Comparison of ENCODE assay signal across 20 cellular contexts in genomic region chr4:13983189-13983790, GRCh38.
"Had no signal": no experiment of that assay in that cellular context is flagged by ENCODE, and none has a peak within 500 bp of the region (broad histone marks: within the 10 kb centered on the region; RNA-seq: fewer than 3 reads in every experiment).

No MANE protein-coding gene starts in this region.

- H3K4me3 ChIP-seq: adrenal gland, ascending aorta, left ventricle myocardium inferior, testis, vagina had no signal

- H3K27me3 ChIP-seq: adrenal gland, ascending aorta, testis, vagina had no signal

- ATAC-seq: effector memory CD8-positive, alpha-beta T cell; esophagus mucosa; sciatic nerve; WTC11 had no signal

- H3K27ac ChIP-seq: adrenal gland, ascending aorta, left ventricle myocardium inferior, vagina had no signal

- H3K4me1 ChIP-seq: vagina had no signal

- DNase-seq: activated naive CD4-positive, alpha-beta T cell; activated T-cell treated with anti-CD3 and anti-CD28 coated beads, Interleukin-2, amount 50 U/mL, for 1 hour; adrenal gland; effector memory CD8-positive, alpha-beta T cell; hippocampal formation; kidney glomerular epithelial cell; left ventricle myocardium inferior; mammary epithelial cell; midbrain; stimulated activated CD4-positive, alpha-beta T cell treated with anti-CD3 and anti-CD28 coated beads, Interleukin-2, amount 100 ng/mL, for 48 hours; stimulated activated CD8-positive, alpha-beta memory T cell treated with anti-CD3 and anti-CD28 coated beads, Interleukin-4, amount 100 ng/mL, for 48 hours; stimulated activated naive B cell treated with anti-CD40 and anti-IgM and Interleukin-4, amounts not matched to agents 10 μg/mL and 1 μg/mL and 100 μg/mL, for 72 hours; T1000; testis; trophoblast cell had no signal

- H3K36me3 ChIP-seq: adrenal gland, ascending aorta, left ventricle myocardium inferior, vagina had no signal

- H3K9me3 ChIP-seq: adrenal gland, ascending aorta, left ventricle myocardium inferior, testis, vagina had no signal
